ENCODE assay signal across 17 cellular contexts in the genomic region with DNA sequence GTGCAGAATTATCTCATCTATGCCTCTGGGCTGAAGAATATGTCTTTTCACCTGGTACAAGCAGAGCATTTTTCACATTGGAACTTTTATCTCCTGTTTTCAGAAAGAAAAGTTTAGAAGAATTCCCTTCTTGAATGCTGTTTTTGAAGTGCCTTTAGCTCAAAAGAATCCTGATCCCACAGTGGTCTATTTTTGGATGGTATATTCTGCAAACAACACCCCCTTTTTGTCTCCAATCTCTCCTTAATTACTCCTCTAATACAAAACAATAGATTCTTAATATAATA. TPM values are rescaled to one million over a fixed set of nuclear protein-coding genes. Genes with fewer than 3 reads are reported as not detected.
DNase-seq lines count a peak whose midpoint lies in the region; TF ChIP-seq lines count a peak whose summit lies in the region.
"Had no signal": no experiment of that assay in that cellular context is flagged by ENCODE, and none has a peak within 500 bp of the region (broad histone marks: within the 10 kb centered on the region; RNA-seq: fewer than 3 reads in every experiment).

No MANE protein-coding gene starts in this region.

- peaks cover 4% of the 10 kb centered on the region for H3K9me3 Mint-ChIP-seq in activated CD4-positive, alpha-beta T cell treated with anti-CD3 and anti-CD28 coated beads, Interleukin-2, amount 10 ng/mL, durations not matched to agents 24 days and 14 days
- H3K9me3 Mint-ChIP-seq in activated T-helper 1 cell treated with anti-CD3 and anti-CD28 coated beads, Interleukin-12 subunit alpha, Interleukin-12 subunit beta, Interleukin-2, Interleukin-4 antibody, amounts not matched to agents 30 ng/mL and 10 ng/mL and 1 ng/mL, durations not matched to agents 14 hours and 24 hours and 36 hours: no peaks in the 10 kb centered on the region
- H3K9me3 Mint-ChIP-seq in neural progenitor cell: no peaks in the 10 kb centered on the region
- H3K9me3 Mint-ChIP-seq: IgD-negative memory B cell, immature natural killer cell had no signal

- H3K36me3 ChIP-seq in Karpas-422 (ENCODE audit: insufficient read depth, low read length): no peaks in the 10 kb centered on the region
- no peaks in the 10 kb centered on the region for H3K36me3 ChIP-seq in neural progenitor cell
- H3K36me3 ChIP-seq in tibial nerve: no peaks in the 10 kb centered on the region
- H3K36me3 ChIP-seq: thoracic aorta had no signal

- H3K27ac ChIP-seq in Karpas-422 (ENCODE audit: low read length): peak overlapping the region; percentile 6; the same call in 1 of the 2 replicates
- H3K27ac ChIP-seq in neural progenitor cell: peak overlapping the region; percentile 92
- H3K27ac ChIP-seq in tibial nerve: no peak overlapping the region
- H3K27ac ChIP-seq: psoas muscle, thoracic aorta had no signal

- TF ChIP-seq POLR2A in tibial nerve (IDR thresholded peaks at IDR 0.05) (no peak), lower leg skin (IDR thresholded peaks at IDR 0.05) (no peak)

- H3K9me3 ChIP-seq in Karpas-422 (ENCODE audit: low read length) (no peaks in the 10 kb centered on the region), neural progenitor cell (ENCODE audit: low read depth) (no peaks in the 10 kb centered on the region), tibial nerve (no peaks in the 10 kb centered on the region)
- H3K9me3 ChIP-seq: psoas muscle, thoracic aorta had no signal

- H4K20me1 ChIP-seq in Karpas-422 (ENCODE audit: insufficient read depth, low read depth, low read length) (no peaks in the 10 kb centered on the region), neural progenitor cell (ENCODE audit: low read depth) (peaks cover 7% of the 10 kb centered on the region)

- H3K4me3 Mint-ChIP-seq in activated CD4-positive, alpha-beta T cell treated with anti-CD3 and anti-CD28 coated beads, Interleukin-2, amount 10 ng/mL, durations not matched to agents 24 days and 14 days: no peak overlapping the region
- no peak overlapping the region for H3K4me3 Mint-ChIP-seq in activated T-helper 1 cell treated with anti-CD3 and anti-CD28 coated beads, Interleukin-12 subunit alpha, Interleukin-12 subunit beta, Interleukin-2, Interleukin-4 antibody, amounts not matched to agents 30 ng/mL and 10 ng/mL and 1 ng/mL, durations not matched to agents 14 hours and 24 hours and 36 hours
- no peak overlapping the region for H3K4me3 Mint-ChIP-seq in neural progenitor cell

- H3K4me1 ChIP-seq in Karpas-422 (ENCODE audit: low read length) (peaks cover 62% of the 10 kb centered on the region), neural progenitor cell (peaks cover 51% of the 10 kb centered on the region), tibial nerve (peaks cover 0 to 41% (median 4%) of the 10 kb centered on the region in 4 donors)

- no peak overlapping the region for H2AFZ ChIP-seq in Karpas-422 (ENCODE audit: low read length)
- no peak overlapping the region for H2AFZ ChIP-seq in neural progenitor cell (replicated peaks)

- TF ChIP-seq EP300 in tibial nerve (IDR thresholded peaks at IDR 0.05): no peak

- no peak overlapping the region for H3K4me3 ChIP-seq in Karpas-422 (ENCODE audit: low read length)
- H3K4me3 ChIP-seq in neural progenitor cell: no peak overlapping the region
- H3K4me3 ChIP-seq in tibial nerve: no peak overlapping the region
- no peak overlapping the region for H3K4me3 ChIP-seq in lower leg skin (ENCODE audit: low read depth, poor library complexity, severe bottlenecking)
- H3K4me3 ChIP-seq: psoas muscle, thoracic aorta had no signal

- peaks cover 71% of the 10 kb centered on the region for H3K4me1 Mint-ChIP-seq in activated CD4-positive, alpha-beta T cell treated with anti-CD3 and anti-CD28 coated beads, Interleukin-2, amount 10 ng/mL, durations not matched to agents 24 days and 14 days
- H3K4me1 Mint-ChIP-seq in activated T-helper 1 cell treated with anti-CD3 and anti-CD28 coated beads, Interleukin-12 subunit alpha, Interleukin-12 subunit beta, Interleukin-2, Interleukin-4 antibody, amounts not matched to agents 30 ng/mL and 10 ng/mL and 1 ng/mL, durations not matched to agents 14 hours and 24 hours and 36 hours (ENCODE audit: low read depth): peaks cover 95% of the 10 kb centered on the region
- peaks cover 65% of the 10 kb centered on the region for H3K4me1 Mint-ChIP-seq in neural progenitor cell

- no peaks in the 10 kb centered on the region for H3K79me2 ChIP-seq in Karpas-422 (ENCODE audit: low read length)
- peaks cover 5% of the 10 kb centered on the region for H3K79me2 ChIP-seq in neural progenitor cell (ENCODE audit: low read depth)

- intact Hi-C loops in activated CD4-positive, alpha-beta T cell treated with anti-CD3 and anti-CD28 coated beads, Interleukin-2, amount 10 ng/mL, durations not matched to agents 24 days and 14 days (cut with micrococcal nuclease): loop anchor here (5.0 to 10.0 kb wide), 4 partner anchors 855 to 1805 kb away; a partner anchor contains a TSS
- intact Hi-C loops in activated T-helper 1 cell treated with anti-CD3 and anti-CD28 coated beads, Interleukin-12 subunit alpha, Interleukin-12 subunit beta, Interleukin-2, Interleukin-4 antibody, amounts not matched to agents 30 ng/mL and 10 ng/mL and 1 ng/mL, durations not matched to agents 14 hours and 24 hours and 36 hours (cut with micrococcal nuclease): loop anchor here (10.0 kb wide), 3 partner anchors 505 to 1725 kb away; a partner anchor contains a TSS
- intact Hi-C loops in lower leg skin (cut with DNase I; ENCODE audit: low total_unique reads): no loop called here

- H3K9ac ChIP-seq in Karpas-422 (ENCODE audit: low read length) (no peak overlapping the region), neural progenitor cell (no peak overlapping the region)

- H3F3A ChIP-seq in neural progenitor cell (ENCODE audit: low read depth): peaks cover 92% of the 10 kb centered on the region

- H3K27me3 ChIP-seq in Karpas-422 (ENCODE audit: low read length): no peaks in the 10 kb centered on the region
- no peaks in the 10 kb centered on the region for H3K27me3 ChIP-seq in neural progenitor cell
- H3K27me3 ChIP-seq in tibial nerve: no peaks in the 10 kb centered on the region

- no peak for DNase-seq in activated CD4-positive, alpha-beta T cell treated with anti-CD3 and anti-CD28 coated beads, Interleukin-2, amount 10 ng/mL, durations not matched to agents 24 days and 14 days
- DNase-seq in activated CD4-positive, alpha-beta T cell treated with anti-CD3 and anti-CD28 coated beads for 4 hours: no peak
- DNase-seq in Karpas-422 (no peak), neural progenitor cell (ENCODE audit: low spot score) (no peak), tibial nerve (ENCODE audit: low spot score in 2 of 2) (no peak), lower leg skin (ENCODE audit: low spot score in 2 of 2) (no peak), NCI-H1694 (lab: John Stamatoyannopoulos, UW) (no peak)
- DNase-seq in activated T-helper 1 cell treated with anti-CD3 and anti-CD28 coated beads, Interleukin-12 subunit alpha, Interleukin-12 subunit beta, Interleukin-2, Interleukin-4 antibody, amounts not matched to agents 30 ng/mL and 10 ng/mL and 1 ng/mL, durations not matched to agents 14 hours and 24 hours and 36 hours (ENCODE audit: low spot score): no peak
- DNase-seq: activated CD4-positive, CD25-positive, alpha-beta regulatory T cell; effector CD8-positive, alpha-beta T cell; immature natural killer cell; midbrain; NCI-H2029 treated with DMSO at 0.1 percent for 48 hours; psoas muscle; stimulated activated CD4-positive, alpha-beta T cell treated with anti-CD3 and anti-CD28 coated beads, Interleukin-15, amount 100 ng/mL, for 24 hours had no signal

- H3K36me3 Mint-ChIP-seq in activated CD4-positive, alpha-beta T cell treated with anti-CD3 and anti-CD28 coated beads, Interleukin-2, amount 10 ng/mL, durations not matched to agents 24 days and 14 days (ENCODE audit: low read depth): peaks cover 3% of the 10 kb centered on the region
- no peaks in the 10 kb centered on the region for H3K36me3 Mint-ChIP-seq in activated T-helper 1 cell treated with anti-CD3 and anti-CD28 coated beads, Interleukin-12 subunit alpha, Interleukin-12 subunit beta, Interleukin-2, Interleukin-4 antibody, amounts not matched to agents 30 ng/mL and 10 ng/mL and 1 ng/mL, durations not matched to agents 14 hours and 24 hours and 36 hours (ENCODE audit: low read depth)
- H3K36me3 Mint-ChIP-seq in neural progenitor cell: peaks cover 2% of the 10 kb centered on the region
- H3K36me3 Mint-ChIP-seq: IgD-negative memory B cell, immature natural killer cell had no signal

- no peaks in the 10 kb centered on the region for H3K9me2 ChIP-seq in Karpas-422 (replicated peaks; ENCODE audit: insufficient read depth, low read length)

- TF ChIP-seq CTCF in neural progenitor cell (IDR thresholded peaks at IDR 0.05) (no peak), tibial nerve (IDR thresholded peaks at IDR 0.05) (no peak), lower leg skin (IDR thresholded peaks at IDR 0.05) (no peak)

- peak overlapping the region; percentile 78 for H3K27ac Mint-ChIP-seq in activated CD4-positive, alpha-beta T cell treated with anti-CD3 and anti-CD28 coated beads, Interleukin-2, amount 10 ng/mL, durations not matched to agents 24 days and 14 days
- H3K27ac Mint-ChIP-seq in activated T-helper 1 cell treated with anti-CD3 and anti-CD28 coated beads, Interleukin-12 subunit alpha, Interleukin-12 subunit beta, Interleukin-2, Interleukin-4 antibody, amounts not matched to agents 30 ng/mL and 10 ng/mL and 1 ng/mL, durations not matched to agents 14 hours and 24 hours and 36 hours: peak overlapping the region; percentile 45
- H3K27ac Mint-ChIP-seq in neural progenitor cell: peak overlapping the region; percentile 99

- H3K4me2 ChIP-seq in Karpas-422 (ENCODE audit: low read depth, low read length, poor library complexity, severe bottlenecking) (no peak overlapping the region), neural progenitor cell (peak overlapping the region; percentile 84)

- peaks cover 3% of the 10 kb centered on the region for H3K27me3 Mint-ChIP-seq in activated CD4-positive, alpha-beta T cell treated with anti-CD3 and anti-CD28 coated beads, Interleukin-2, amount 10 ng/mL, durations not matched to agents 24 days and 14 days
- H3K27me3 Mint-ChIP-seq in activated T-helper 1 cell treated with anti-CD3 and anti-CD28 coated beads, Interleukin-12 subunit alpha, Interleukin-12 subunit beta, Interleukin-2, Interleukin-4 antibody, amounts not matched to agents 30 ng/mL and 10 ng/mL and 1 ng/mL, durations not matched to agents 14 hours and 24 hours and 36 hours (ENCODE audit: insufficient read depth): peaks cover 2% of the 10 kb centered on the region
- peaks cover 10% of the 10 kb centered on the region for H3K27me3 Mint-ChIP-seq in neural progenitor cell (ENCODE audit: insufficient read depth, low read depth)
- H3K27me3 Mint-ChIP-seq: IgD-negative memory B cell had no signal

RNA-seq across cellular contexts. Expression of a gene that starts 57.7 kb away (rescaled TPM):
- total RNA-seq in activated CD4-positive, alpha-beta T cell treated with anti-CD3 and anti-CD28 coated beads, Interleukin-2, amount 10 ng/mL, durations not matched to agents 24 days and 14 days: 0.12 and 0.50 TPM in 2 replicates
- total RNA-seq in Karpas-422 (2014; rRNA removed; shearing (Covaris generic); ENCODE audit: low replicate concordance): 0.04 and 0.19 TPM in 2 replicates
- 0.13 and 0.37 TPM in 2 replicates for total RNA-seq in activated T-helper 1 cell treated with anti-CD3 and anti-CD28 coated beads, Interleukin-12 subunit alpha, Interleukin-12 subunit beta, Interleukin-2, Interleukin-4 antibody, amounts not matched to agents 30 ng/mL and 10 ng/mL and 1 ng/mL, durations not matched to agents 14 hours and 24 hours and 36 hours
- total RNA-seq in neural progenitor cell (ENCODE audit: low replicate concordance): 0.43 and 1.5 TPM in 2 replicates
- total RNA-seq in tibial nerve: 10 to 100 TPM in 2 of 4 donors, 1 to 10 TPM in 2; 5.9 to 11.0 (median 9.0) TPM
- 1 to 10 TPM; 4.2 to 6.8 (median 5.5) TPM for total RNA-seq in lower leg skin

Comparison
In these comparisons a context has a peak if more than half of its experiments do, and no peak if none do; other contexts are left out.
1. H3K27ac Mint-ChIP-seq: peak in every context shown above with its lines; median percentile 99 in neural progenitor cell; 78 in activated CD4-positive, alpha-beta T cell treated with anti-CD3 and anti-CD28 coated beads, Interleukin-2, amount 10 ng/mL, durations not matched to agents 24 days and 14 days; 45 in activated T-helper 1 cell treated with anti-CD3 and anti-CD28 coated beads, Interleukin-12 subunit alpha, Interleukin-12 subunit beta, Interleukin-2, Interleukin-4 antibody, amounts not matched to agents 30 ng/mL and 10 ng/mL and 1 ng/mL, durations not matched to agents 14 hours and 24 hours and 36 hours.
2. H3K27ac ChIP-seq: peak in Karpas-422 (single experiment) and neural progenitor cell (single experiment); none in tibial nerve (0 of 4).